In genomic region chr1:109091196-109092193, GRCh38 we compare ENCODE assay signal across 6 cellular contexts. TPM values are rescaled to one million over a fixed set of nuclear protein-coding genes. Genes with fewer than 3 reads are reported as not detected.
A peak's percentile ranks its signal among the peaks of the same experiment; 100 is the strongest.
DNase-seq lines count a peak whose midpoint lies in the region; ATAC-seq, FAIRE-seq and TF ChIP-seq lines count a peak whose summit lies in the region.

No MANE protein-coding gene starts in this region.

- H4K20me1 ChIP-seq in astrocyte (ENCODE audit: insufficient read depth, low read length) = no peaks in the 10 kb centered on the region

- CTCF ChIA-PET in naive thymus-derived CD4-positive, alpha-beta T cell (lab: Charles Lee) = no interaction called here

- H3K9me3 ChIP-seq in astrocyte (ENCODE audit: insufficient read depth, low read depth, low read length) = no peaks in the 10 kb centered on the region
- H3K9me3 ChIP-seq in naive thymus-derived CD4-positive, alpha-beta T cell (ENCODE audit: control insufficient read depth in 2 of 3, low read length in 3 of 3) = no peaks in the 10 kb centered on the region

- H3K27me3 ChIP-seq in astrocyte (ENCODE audit: insufficient read depth, low read length) = no peaks in the 10 kb centered on the region
- no peaks in the 10 kb centered on the region for H3K27me3 ChIP-seq in naive thymus-derived CD4-positive, alpha-beta T cell (ENCODE audit: control insufficient read depth in 2 of 2, insufficient read depth in 2 of 2, low read length in 2 of 2)

- TF ChIP-seq CTCF in astrocyte (IDR thresholded peaks at IDR 0.05; ENCODE audit: insufficient read depth, low read depth, low read length) = no peak

- no peak for FAIRE-seq in astrocyte (lab: Jason Lieb, UNC)

- H2AFZ ChIP-seq in astrocyte (ENCODE audit: low read depth, low read length) = peak overlapping the region; percentile 90

- peak; percentile 5 for ATAC-seq in GM18498 (IDR thresholded peaks at IDR 0.05; ENCODE audit: unreplicated experiment)
- peak; percentile 41 for ATAC-seq in HG03439 (IDR thresholded peaks at IDR 0.05; ENCODE audit: unreplicated experiment)
- no peak for ATAC-seq in naive thymus-derived CD4-positive, alpha-beta T cell
- no peak for ATAC-seq in HG02840 (IDR thresholded peaks at IDR 0.05; ENCODE audit: low FRiP score, unreplicated experiment)

- peaks cover 8% of the 10 kb centered on the region for H3K4me1 Mint-ChIP-seq in astrocyte (ENCODE audit: low read depth, unreplicated experiment)
- peaks cover 15 to 43% (median 37%) of the 10 kb centered on the region in 7 donors for H3K4me1 Mint-ChIP-seq in naive thymus-derived CD4-positive, alpha-beta T cell

- H3K4me1 ChIP-seq in astrocyte (ENCODE audit: insufficient read depth, low read length) = peaks cover 23% of the 10 kb centered on the region
- peaks cover 14 to 18% of the 10 kb centered on the region in 2 donors for H3K4me1 ChIP-seq in naive thymus-derived CD4-positive, alpha-beta T cell (ENCODE audit: control insufficient read depth in 2 of 2, insufficient read depth in 2 of 2, low read length in 2 of 2)

- peak overlapping the region; percentile 96 for H3K27ac ChIP-seq in astrocyte (ENCODE audit: low read depth, low read length)
- H3K27ac ChIP-seq in naive thymus-derived CD4-positive, alpha-beta T cell (ENCODE audit: low read depth, low read length) = peak overlapping the region; percentile 97

- H3K9ac ChIP-seq in astrocyte (ENCODE audit: low read length) = peak overlapping the region; percentile 94

- no peaks in the 10 kb centered on the region for H3K27me3 Mint-ChIP-seq in astrocyte (ENCODE audit: low read depth, unreplicated experiment)
- H3K27me3 Mint-ChIP-seq in naive thymus-derived CD4-positive, alpha-beta T cell = no peaks in the 10 kb centered on the region

- peak overlapping the region; percentile 99 for H3K27ac Mint-ChIP-seq in astrocyte (ENCODE audit: unreplicated experiment)
- H3K27ac Mint-ChIP-seq in naive thymus-derived CD4-positive, alpha-beta T cell = peak overlapping the region; percentile 90 to 99 (median 98)

- H3K79me2 ChIP-seq in astrocyte (ENCODE audit: insufficient read depth, low read length) = peaks cover 53% of the 10 kb centered on the region

- H3K9me3 Mint-ChIP-seq in astrocyte (ENCODE audit: unreplicated experiment) = peaks cover 9% of the 10 kb centered on the region
- H3K9me3 Mint-ChIP-seq in naive thymus-derived CD4-positive, alpha-beta T cell = peaks cover 0 to 16% (median 0%) of the 10 kb centered on the region in 11 donors

- peak overlapping the region; percentile 77 for H3K4me3 ChIP-seq in astrocyte (ENCODE audit: insufficient read depth, low read depth, low read length)
- H3K4me3 ChIP-seq in naive thymus-derived CD4-positive, alpha-beta T cell (ENCODE audit: low read length) = peak overlapping the region; percentile 84

- peak; percentile 53 for DNase-seq in astrocyte (ENCODE audit: low read depth)
- no peak for DNase-seq in naive thymus-derived CD4-positive, alpha-beta T cell
- no peak for DNase-seq in stimulated activated naive CD4-positive, alpha-beta T cell (lab: John Stamatoyannopoulos, UW)

- H3K4me3 Mint-ChIP-seq in astrocyte (ENCODE audit: unreplicated experiment) = peak overlapping the region; percentile 93
- H3K4me3 Mint-ChIP-seq in naive thymus-derived CD4-positive, alpha-beta T cell = peak overlapping the region; percentile 88 to 98 (median 96)

- peaks cover 6% of the 10 kb centered on the region for H3K36me3 Mint-ChIP-seq in astrocyte (ENCODE audit: low read depth, unreplicated experiment)
- H3K36me3 Mint-ChIP-seq in naive thymus-derived CD4-positive, alpha-beta T cell = peaks cover 0 to 15% (median 5%) of the 10 kb centered on the region in 5 donors

- H3K4me2 ChIP-seq in astrocyte (ENCODE audit: low read length) = peak overlapping the region; percentile 93

- POLR2A ChIA-PET in naive thymus-derived CD4-positive, alpha-beta T cell (lab: Charles Lee) = interaction anchor here (0.5 to 4.4 kb wide), 10 partner anchors 9 to 529 kb away, joined by 3 to 77 read pairs (median 6); partner anchors contain the start of genes PRPF38B, SARS1, TAF13 and WDR47

- intact Hi-C loops in naive thymus-derived CD4-positive, alpha-beta T cell (cut with micrococcal nuclease) = loop anchor here (5.0 kb wide), 6 partner anchors 121 to 529 kb away; partner anchors contain the start of genes ATXN7L2 (in 1 of the 2), CLCC1 (in 1 of the 2), EEIG2 (in 1 of the 2) and PSMA5 (in 1 of the 2)

- H3K36me3 ChIP-seq in astrocyte (ENCODE audit: insufficient read depth, low read length) = peaks cover 8% of the 10 kb centered on the region
- peaks cover 0 to 21% (median 4%) of the 10 kb centered on the region in 3 experiments for H3K36me3 ChIP-seq in naive thymus-derived CD4-positive, alpha-beta T cell (ENCODE audit: control insufficient read depth in 2 of 3, insufficient read depth in 3 of 3, low read length in 3 of 3)

RNA-seq across cellular contexts. Expression of gene TMEM167B, which starts 0.9 kb away (rescaled TPM):
- total RNA-seq in astrocyte = 31.9 and 33.6 TPM in 2 replicates
- 10 to 100 TPM; 33.2 to 65.6 (median 41.2) TPM for total RNA-seq in naive thymus-derived CD4-positive, alpha-beta T cell
- polyA plus RNA-seq in naive thymus-derived CD4-positive, alpha-beta T cell = 10 to 100 TPM; 28.3 to 28.6 TPM

RNA-seq across cellular contexts. Expression of gene TAF13, which starts 15.7 kb away (rescaled TPM):
- total RNA-seq in astrocyte = 126 and 143 TPM in 2 replicates
- 10 to 100 TPM; 11.0 to 23.6 (median 17.6) TPM for total RNA-seq in naive thymus-derived CD4-positive, alpha-beta T cell
- 1 to 10 TPM in 1 of 2 donors, under 1 TPM in 1; 0.77 to 1.7 TPM for polyA plus RNA-seq in naive thymus-derived CD4-positive, alpha-beta T cell

RNA-seq across cellular contexts. Expression of gene ELAPOR1, which starts 22.4 kb away (rescaled TPM):
- 1.2 and 1.7 TPM in 2 replicates for total RNA-seq in astrocyte
- total RNA-seq in naive thymus-derived CD4-positive, alpha-beta T cell = 10 to 100 TPM in 2 of 5 experiments, 1 to 10 TPM in 3; 4.4 to 12.3 (median 6.7) TPM
- 10 to 100 TPM in 1 of 2 donors, 1 to 10 TPM in 1; 7.1 to 10.3 TPM for polyA plus RNA-seq in naive thymus-derived CD4-positive, alpha-beta T cell

RNA-seq across cellular contexts. Expression of gene WDR47, which starts 49.6 kb away (rescaled TPM):
- 32.8 and 34.2 TPM in 2 replicates for total RNA-seq in astrocyte
- 10 to 100 TPM in 4 of 5 experiments, 1 to 10 TPM in 1; 9.8 to 15.4 (median 14.4) TPM for total RNA-seq in naive thymus-derived CD4-positive, alpha-beta T cell
- 1 to 10 TPM; 3.9 to 6.4 TPM for polyA plus RNA-seq in naive thymus-derived CD4-positive, alpha-beta T cell

Comparison
In these comparisons a context has a peak if more than half of its experiments do, and no peak if none do; other contexts are left out.
1. ATAC-seq: peak in GM18498 (single experiment) and HG03439 (single experiment); none in naive thymus-derived CD4-positive, alpha-beta T cell (single experiment) and HG02840 (single experiment).